ENCODE assay signal across 23 cellular contexts in genomic region chr2:198203306-198203705, GRCh38.
A peak's percentile ranks its signal among the peaks of the same experiment; 100 is the strongest.
DNase-seq lines count a peak whose midpoint lies in the region; ATAC-seq and TF ChIP-seq lines count a peak whose summit lies in the region.
"Had no signal": no experiment of that assay in that cellular context is flagged by ENCODE, and none has a peak within 500 bp of the region (broad histone marks: within the 10 kb centered on the region; RNA-seq: fewer than 3 reads in every experiment).

No MANE protein-coding gene starts in this region.

- TF ChIP-seq CTCF in lower lobe of right lung (IDR thresholded peaks at IDR 0.05), result no peak

- no peak overlapping the region for H3K4me3 ChIP-seq in lower lobe of right lung
- H3K4me3 ChIP-seq: A549, heart left ventricle, ovary, sigmoid colon had no signal

- H3K36me3 ChIP-seq in lower lobe of right lung, result no peaks in the 10 kb centered on the region
- H3K36me3 ChIP-seq: heart left ventricle, ovary, sigmoid colon had no signal

- no peaks in the 10 kb centered on the region for H3K9me3 ChIP-seq in T-helper 17 cell (ENCODE audit: control insufficient read depth, low read length, poor library complexity, severe bottlenecking)
- H3K9me3 ChIP-seq in lower lobe of right lung, result no peaks in the 10 kb centered on the region
- H3K9me3 ChIP-seq: A549, heart left ventricle, ovary, sigmoid colon had no signal

- no peaks in the 10 kb centered on the region for H3K4me1 ChIP-seq in lower lobe of right lung
- H3K4me1 ChIP-seq: A549, heart left ventricle, sigmoid colon had no signal

- H3K4me1 Mint-ChIP-seq in T-helper 17 cell, result peaks cover 4% of the 10 kb centered on the region
- H3K4me1 Mint-ChIP-seq in stimulated activated naive CD8-positive, alpha-beta T cell treated with anti-CD3 and anti-CD28 coated beads, Interleukin-15, amount 100 ng/mL, for 72 hours, result no peaks in the 10 kb centered on the region
- H3K4me1 Mint-ChIP-seq: activated naive CD4-positive, alpha-beta T cell treated with anti-CD3 and anti-CD28 coated beads, Interleukin-2, amount 50 U/mL, for 24 hours; naive B cell; WTC11 had no signal

- H3K27ac ChIP-seq in lower lobe of right lung, result no peak overlapping the region
- H3K27ac ChIP-seq: A549, heart left ventricle, ovary, sigmoid colon had no signal

- H3K4me3 Mint-ChIP-seq in T-helper 17 cell, result no peak overlapping the region
- H3K4me3 Mint-ChIP-seq in stimulated activated naive CD8-positive, alpha-beta T cell treated with anti-CD3 and anti-CD28 coated beads, Interleukin-15, amount 100 ng/mL, for 72 hours, result no peak overlapping the region
- H3K4me3 Mint-ChIP-seq: activated naive CD4-positive, alpha-beta T cell treated with anti-CD3 and anti-CD28 coated beads, Interleukin-2, amount 50 U/mL, for 24 hours; activated T-helper 1 cell treated with anti-CD3 and anti-CD28 coated beads, Interleukin-12 subunit alpha, Interleukin-12 subunit beta, Interleukin-2, Interleukin-4 antibody, amounts not matched to agents 30 ng/mL and 10 ng/mL and 1 ng/mL, durations not matched to agents 14 hours and 24 hours and 36 hours; naive B cell; WTC11 had no signal

- intact Hi-C loops in lower lobe of right lung (cut with DNase I), result no loop called here

- peak overlapping the region; percentile 27 for H3K27ac Mint-ChIP-seq in T-helper 17 cell
- no peak overlapping the region for H3K27ac Mint-ChIP-seq in stimulated activated naive CD8-positive, alpha-beta T cell treated with anti-CD3 and anti-CD28 coated beads, Interleukin-15, amount 100 ng/mL, for 72 hours
- H3K27ac Mint-ChIP-seq: activated naive CD4-positive, alpha-beta T cell treated with anti-CD3 and anti-CD28 coated beads, Interleukin-2, amount 50 U/mL, for 24 hours; activated T-helper 1 cell treated with anti-CD3 and anti-CD28 coated beads, Interleukin-12 subunit alpha, Interleukin-12 subunit beta, Interleukin-2, Interleukin-4 antibody, amounts not matched to agents 30 ng/mL and 10 ng/mL and 1 ng/mL, durations not matched to agents 14 hours and 24 hours and 36 hours; naive B cell; WTC11 had no signal

- ATAC-seq in T-helper 17 cell (no peak), lower lobe of right lung (no peak), HG02938 (IDR thresholded peaks at IDR 0.05; ENCODE audit: unreplicated experiment) (no peak)
- no peak for ATAC-seq in stimulated activated naive CD8-positive, alpha-beta T cell treated with anti-CD3 and anti-CD28 coated beads, Interleukin-15, amount 100 ng/mL, for 72 hours
- ATAC-seq: A549, heart left ventricle, WTC11 had no signal

- DNase-seq in ELR (ENCODE audit: low read depth) (peak; percentile 3), T-helper 17 cell (no peak), fibroblast of peridontal ligament (ENCODE audit: extremely low read depth) (peak; percentile 14), pons (ENCODE audit: low spot score) (peak; percentile 50), lower lobe of right lung (no peak), middle frontal gyrus (ENCODE audit: extremely low spot score, low spot score) (no peak)
- DNase-seq in stimulated activated naive CD8-positive, alpha-beta T cell treated with anti-CD3 and anti-CD28 coated beads, Interleukin-15, amount 100 ng/mL, for 72 hours, result no peak
- DNase-seq: aorta, DMS79, heart left ventricle, mesendoderm, naive B cell, NCI-H1694 treated with DMSO at 0.1 percent for 48 hours, NCI-H2227 treated with DMSO at 0.1 percent for 48 hours, NCI-H82, ovary, sigmoid colon, T-helper 9 cell had no signal

- no peaks in the 10 kb centered on the region for H3K9me3 Mint-ChIP-seq in stimulated activated naive CD8-positive, alpha-beta T cell treated with anti-CD3 and anti-CD28 coated beads, Interleukin-15, amount 100 ng/mL, for 72 hours
- H3K9me3 Mint-ChIP-seq: activated naive CD4-positive, alpha-beta T cell treated with anti-CD3 and anti-CD28 coated beads, Interleukin-2, amount 50 U/mL, for 24 hours; activated T-helper 1 cell treated with anti-CD3 and anti-CD28 coated beads, Interleukin-12 subunit alpha, Interleukin-12 subunit beta, Interleukin-2, Interleukin-4 antibody, amounts not matched to agents 30 ng/mL and 10 ng/mL and 1 ng/mL, durations not matched to agents 14 hours and 24 hours and 36 hours had no signal

- H3K27me3 ChIP-seq in lower lobe of right lung (ENCODE audit: low read depth), result no peaks in the 10 kb centered on the region
- H3K27me3 ChIP-seq: heart left ventricle, ovary, sigmoid colon had no signal

- no peaks in the 10 kb centered on the region for H3K27me3 Mint-ChIP-seq in T-helper 17 cell
- peaks cover 11% of the 10 kb centered on the region for H3K27me3 Mint-ChIP-seq in stimulated activated naive CD8-positive, alpha-beta T cell treated with anti-CD3 and anti-CD28 coated beads, Interleukin-15, amount 100 ng/mL, for 72 hours

- no peaks in the 10 kb centered on the region for H3K36me3 Mint-ChIP-seq in T-helper 17 cell (ENCODE audit: low read depth)
- H3K36me3 Mint-ChIP-seq: activated naive CD4-positive, alpha-beta T cell treated with anti-CD3 and anti-CD28 coated beads, Interleukin-2, amount 50 U/mL, for 24 hours; naive B cell; WTC11 had no signal

Comparison
In these comparisons a context has a peak if more than half of its experiments do, and no peak if none do; other contexts are left out.
1. DNase-seq: peak in ELR (single experiment), fibroblast of peridontal ligament (single experiment) and pons (single experiment); none in T-helper 17 cell (0 of 3), stimulated activated naive CD8-positive, alpha-beta T cell treated with anti-CD3 and anti-CD28 coated beads, Interleukin-15, amount 100 ng/mL, for 72 hours (0 of 2), lower lobe of right lung (single experiment) and middle frontal gyrus (single experiment).